Comparison of ENCODE assay signal across 8 cellular contexts in the genomic region with DNA sequence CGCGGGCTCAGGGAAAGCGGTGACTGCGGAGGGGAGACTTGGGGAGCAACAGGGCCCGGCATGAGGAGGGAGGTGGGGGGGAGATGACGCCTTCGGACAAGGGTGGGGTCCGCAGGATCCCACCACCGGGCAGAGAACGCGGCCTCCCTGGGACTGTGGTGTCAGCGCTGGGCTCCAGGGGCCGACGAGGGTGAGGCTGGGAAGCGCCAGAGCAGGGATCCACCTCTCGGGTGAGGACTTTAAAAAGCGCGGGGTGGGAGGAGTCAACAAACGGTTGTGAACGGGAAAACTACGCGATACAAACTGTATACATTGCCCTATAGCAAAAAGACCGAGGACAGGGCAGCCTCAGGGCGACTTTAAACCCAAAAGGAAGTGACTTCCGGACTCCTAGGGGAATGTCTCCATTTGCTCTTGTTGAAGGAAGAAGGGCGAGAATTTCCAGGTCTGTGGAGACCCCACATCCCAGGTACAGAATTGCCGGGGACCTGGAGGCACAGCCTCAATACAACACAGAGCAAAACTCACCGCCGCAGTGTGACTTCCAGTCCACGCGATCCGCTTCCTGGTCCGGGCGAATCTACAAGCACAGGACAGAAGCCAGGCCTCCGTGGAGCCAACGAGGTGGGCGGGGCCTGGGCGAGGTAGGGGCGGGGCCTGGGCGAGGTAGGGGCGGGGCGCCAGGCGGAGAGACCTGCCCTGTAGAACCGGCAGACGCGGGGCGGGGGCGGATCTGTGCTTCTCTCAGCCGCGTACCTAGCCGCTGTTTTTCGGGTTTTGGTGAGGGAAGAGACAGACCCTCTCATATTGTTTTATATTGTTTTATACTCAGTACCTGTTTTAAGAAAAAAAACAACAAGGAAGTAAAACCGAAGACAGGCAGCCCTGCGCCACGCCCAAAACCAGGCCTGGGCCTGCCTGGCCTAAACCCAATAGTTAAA. TPM values are rescaled to one million over a fixed set of nuclear protein-coding genes. Genes with fewer than 3 reads are reported as not detected.
DNase-seq lines count a peak whose midpoint lies in the region; ATAC-seq and TF ChIP-seq lines count a peak whose summit lies in the region.

A gene (minus strand): TSS at position 588 of the 941 bp plus-strand sequence. CDS start 5,555 bp downstream, outside the sequence.

- peak within 1 kb of the TSS; percentile 70 for H3K27ac ChIP-seq in CD4-positive, CD25-positive, alpha-beta regulatory T cell (ENCODE audit: insufficient read depth, low read length, poor library complexity, severe bottlenecking)
- H3K27ac ChIP-seq in HL-60 (replicated peaks), result peak within 1 kb of the TSS; percentile 96
- peak within 1 kb of the TSS; percentile 94 for H3K27ac ChIP-seq in muscle layer of duodenum (ENCODE audit: low read length)

- no peak for TF ChIP-seq CTCF in HL-60 (IDR thresholded peaks at IDR 0.05; ENCODE audit: insufficient read depth, low read length)

- peaks cover 0 to 5% (median 2%) of the 10 kb centered on the region in 7 donors for H3K9me3 Mint-ChIP-seq in CD4-positive, CD25-positive, alpha-beta regulatory T cell

- peaks cover 4% of the 10 kb centered on the region for H3K36me3 ChIP-seq in CD4-positive, CD25-positive, alpha-beta regulatory T cell (ENCODE audit: control insufficient read depth, insufficient read depth, low read length)
- no peaks in the 10 kb centered on the region for H3K36me3 ChIP-seq in muscle layer of duodenum (ENCODE audit: control insufficient read depth in 1 of 2, insufficient read depth in 2 of 2, low read length in 2 of 2)

- H3K9me3 ChIP-seq in CD4-positive, CD25-positive, alpha-beta regulatory T cell (ENCODE audit: control insufficient read depth in 2 of 2, low read length in 2 of 2), result no peaks in the 10 kb centered on the region
- no peaks in the 10 kb centered on the region for H3K9me3 ChIP-seq in muscle layer of duodenum (ENCODE audit: control insufficient read depth in 1 of 2, low read length in 2 of 2)

- peak; percentile 99 to 100 for ATAC-seq in CD4-positive, CD25-positive, alpha-beta regulatory T cell (ENCODE audit: low read depth in 2 of 2)
- ATAC-seq in GM19438 (IDR thresholded peaks at IDR 0.05; ENCODE audit: low read depth, unreplicated experiment), result peak; percentile 91
- ATAC-seq in esophagus mucosa, result peak; percentile 100

- DNase-seq in CD4-positive, CD25-positive, alpha-beta regulatory T cell, result peak; percentile 79 to 84 (median 79)
- DNase-seq in HL-60 (ENCODE audit: low read depth in 1 of 2, low spot score in 1 of 2) (peak; percentile 82 to 89), OCI-M1 (lab: John Stamatoyannopoulos, UW) (peak; percentile 96)
- peak; percentile 89 to 90 for DNase-seq in activated T-cell treated with anti-CD3 and anti-CD28 coated beads, Interleukin-2, amount 50 U/mL, for 48 hours
- DNase-seq in stimulated activated CD8-positive, alpha-beta memory T cell treated with anti-CD3 and anti-CD28 coated beads, Interleukin-7, amount 100 ng/mL, for 24 hours (ENCODE audit: low read depth), result peak; percentile 71

- H3K4me1 Mint-ChIP-seq in CD4-positive, CD25-positive, alpha-beta regulatory T cell, result peaks cover 0 to 36% (median 8%) of the 10 kb centered on the region in 4 donors

- peaks cover 8% of the 10 kb centered on the region for H3K36me3 Mint-ChIP-seq in CD4-positive, CD25-positive, alpha-beta regulatory T cell

- peaks cover 4% of the 10 kb centered on the region for H3K27me3 Mint-ChIP-seq in CD4-positive, CD25-positive, alpha-beta regulatory T cell

- peak within 1 kb of the TSS; percentile 80 to 94 (median 94) for H3K27ac Mint-ChIP-seq in CD4-positive, CD25-positive, alpha-beta regulatory T cell

- H3K27me3 ChIP-seq in CD4-positive, CD25-positive, alpha-beta regulatory T cell (ENCODE audit: control insufficient read depth, insufficient read depth, low read length), result no peaks in the 10 kb centered on the region
- H3K27me3 ChIP-seq in HL-60 (ENCODE audit: insufficient read depth, poor library complexity, severe bottlenecking) (no peaks in the 10 kb centered on the region), muscle layer of duodenum (ENCODE audit: low read depth, low read length) (no peaks in the 10 kb centered on the region)

- H3K4me3 ChIP-seq in CD4-positive, CD25-positive, alpha-beta regulatory T cell (ENCODE audit: low read depth, low read length), result peak within 1 kb of the TSS; percentile 93
- H3K4me3 ChIP-seq in HL-60 (replicated peaks; ENCODE audit: insufficient read depth, low read length), result peak within 1 kb of the TSS; percentile 52
- H3K4me3 ChIP-seq in muscle layer of duodenum (ENCODE audit: low read depth in 1 of 2, low read length in 2 of 2), result peak within 1 kb of the TSS; percentile 78 to 87

- H3K4me1 ChIP-seq in CD4-positive, CD25-positive, alpha-beta regulatory T cell (ENCODE audit: control insufficient read depth, insufficient read depth, low read length, poor library complexity, severe bottlenecking), result peaks cover 17% of the 10 kb centered on the region
- H3K4me1 ChIP-seq in muscle layer of duodenum (ENCODE audit: control insufficient read depth in 1 of 2, insufficient read depth in 2 of 2, low read length in 2 of 2), result peaks cover 4 to 14% of the 10 kb centered on the region in 2 donors

- peak within 1 kb of the TSS; percentile 88 to 94 (median 92) for H3K4me3 Mint-ChIP-seq in CD4-positive, CD25-positive, alpha-beta regulatory T cell

RNA-seq across cellular contexts. Expression of the gene that starts here (rescaled TPM):
- total RNA-seq in CD4-positive, CD25-positive, alpha-beta regulatory T cell, result 5.0 TPM
- 1 to 10 TPM; 1.7 to 2.8 (median 2.3) TPM for polyA plus RNA-seq in CD4-positive, CD25-positive, alpha-beta regulatory T cell
- total RNA-seq in esophagus mucosa, result 3.6 TPM

Comparison
In these comparisons a context has a peak if more than half of its experiments do, and no peak if none do; other contexts are left out.
1. Peak in every context shown above with its lines: DNase-seq, ATAC-seq, H3K4me3 ChIP-seq and H3K27ac ChIP-seq.